Comparison of ENCODE assay signal across 8 cellular contexts in the genomic region with DNA sequence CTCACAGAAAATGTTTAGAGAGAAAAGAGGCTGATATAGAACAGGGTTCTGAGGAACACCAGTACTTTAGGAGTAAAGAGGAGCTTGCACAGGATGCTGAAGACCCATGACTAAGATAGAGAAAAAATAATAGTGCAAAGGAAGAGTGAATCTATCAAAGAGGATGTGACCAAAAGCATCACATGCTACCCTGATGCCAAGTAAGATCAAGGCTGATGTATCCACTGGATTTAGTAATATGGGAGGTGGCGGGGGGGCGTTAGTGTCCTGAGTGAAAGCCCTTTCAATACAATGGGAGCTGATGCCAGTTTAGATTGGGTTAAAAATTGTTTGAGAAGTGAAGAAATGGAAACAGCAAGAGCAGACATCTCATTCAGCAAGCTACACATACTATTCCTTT. TPM values are rescaled to one million over a fixed set of nuclear protein-coding genes. Genes with fewer than 3 reads are reported as not detected.
DNase-seq lines count a peak whose midpoint lies in the region; ATAC-seq, FAIRE-seq and TF ChIP-seq lines count a peak whose summit lies in the region.
"Not testable (repeated sequence)": the region's sequence is repeated elsewhere in the genome, so short reads cannot be mapped to it uniquely, and the experiment has no call there.
"Had no signal": no experiment of that assay in that cellular context is flagged by ENCODE, and none has a peak within 500 bp of the region (broad histone marks: within the 10 kb centered on the region; RNA-seq: fewer than 3 reads in every experiment).

No MANE protein-coding gene starts in this region.

- not testable (repeated sequence) for H3K27ac Mint-ChIP-seq in T-helper 2 cell treated with Interferon-gamma antibody and Interleukin-4, amounts not matched to agents 5 μg/mL and 100 μg/mL, for 36 hours; stimulated activated naive CD8-positive, alpha-beta T cell treated with anti-CD3 and anti-CD28 coated beads, Interleukin-15, amount 100 ng/mL, for 72 hours

- not testable (repeated sequence) for H3K4me3 Mint-ChIP-seq in T-helper 2 cell treated with Interferon-gamma antibody and Interleukin-4, amounts not matched to agents 5 μg/mL and 100 μg/mL, for 36 hours; stimulated activated naive CD8-positive, alpha-beta T cell treated with anti-CD3 and anti-CD28 coated beads, Interleukin-15, amount 100 ng/mL, for 72 hours

- not testable (repeated sequence) for H3K4me1 ChIP-seq in mammary epithelial cell (ENCODE audit: insufficient read depth, low read length); kidney (ENCODE audit: control insufficient read depth in 1 of 2, insufficient read depth in 1 of 2, low read depth in 1 of 2, low read length in 2 of 2)

- TSS peak; percentile 90 for BruUV-seq in mammary epithelial cell (replicated peaks; lab: Mats Ljungman, UMichigan)

- not testable (repeated sequence) for H3K9me3 Mint-ChIP-seq in T-helper 2 cell treated with Interferon-gamma antibody and Interleukin-4, amounts not matched to agents 5 μg/mL and 100 μg/mL, for 36 hours; stimulated activated naive CD8-positive, alpha-beta T cell treated with anti-CD3 and anti-CD28 coated beads, Interleukin-15, amount 100 ng/mL, for 72 hours

- H3K27ac ChIP-seq in mammary epithelial cell (ENCODE audit: insufficient read depth, low read depth, low read length); kidney (ENCODE audit: low read depth in 2 of 2, low read length in 2 of 2): not testable (repeated sequence)

- H3K4me3 ChIP-seq in mammary epithelial cell (replicated peaks in 1 of 3; ENCODE audit: insufficient read depth in 1 of 3, low read depth in 2 of 3, low read length in 3 of 3); kidney (ENCODE audit: low read length in 2 of 2): not testable (repeated sequence)

- H3K27me3 Mint-ChIP-seq in T-helper 2 cell treated with Interferon-gamma antibody and Interleukin-4, amounts not matched to agents 5 μg/mL and 100 μg/mL, for 36 hours (ENCODE audit: low read depth); stimulated activated naive CD8-positive, alpha-beta T cell treated with anti-CD3 and anti-CD28 coated beads, Interleukin-15, amount 100 ng/mL, for 72 hours: not testable (repeated sequence)

- in situ Hi-C loops in mammary epithelial cell (cut with MboI; ENCODE audit: low sequenced_read_pairs in 2 of 2): not testable (repeated sequence)

- H2AFZ ChIP-seq in mammary epithelial cell (ENCODE audit: low read depth, low read length): not testable (repeated sequence)

- CTCF ChIA-PET in mammary epithelial cell (lab: Charles Lee; ENCODE audit: low non-redundant PET): not testable (repeated sequence)

- peak; percentile 17 for ATAC-seq in sciatic nerve
- ATAC-seq in stimulated activated naive CD8-positive, alpha-beta T cell treated with anti-CD3 and anti-CD28 coated beads, Interleukin-15, amount 100 ng/mL, for 72 hours: peak; percentile 48

- not testable (repeated sequence) for H3K79me2 ChIP-seq in mammary epithelial cell (ENCODE audit: insufficient read depth, low read length)

- not testable (repeated sequence) for H3K4me1 Mint-ChIP-seq in T-helper 2 cell treated with Interferon-gamma antibody and Interleukin-4, amounts not matched to agents 5 μg/mL and 100 μg/mL, for 36 hours (ENCODE audit: low read depth); stimulated activated naive CD8-positive, alpha-beta T cell treated with anti-CD3 and anti-CD28 coated beads, Interleukin-15, amount 100 ng/mL, for 72 hours

- 39% methylated on average over 2 of the region's 2 CpGs for WGBS in mammary epithelial cell (ENCODE audit: low coverage, missing lambda C conversion rate)

- H3K9me3 ChIP-seq in mammary epithelial cell (replicated peaks; ENCODE audit: insufficient read depth, low read length); kidney (ENCODE audit: control insufficient read depth in 1 of 2, low read length in 2 of 2): not testable (repeated sequence)

- intact Hi-C loops in mammary epithelial cell (cut with micrococcal nuclease); kidney (cut with DNase I); sciatic nerve (cut with DNase I): not testable (repeated sequence)

- H3K4me2 ChIP-seq in mammary epithelial cell (ENCODE audit: insufficient read depth, low read depth, low read length): not testable (repeated sequence)

- not testable (repeated sequence) for H3K36me3 Mint-ChIP-seq in T-helper 2 cell treated with Interferon-gamma antibody and Interleukin-4, amounts not matched to agents 5 μg/mL and 100 μg/mL, for 36 hours (ENCODE audit: low read depth)

- H3K9ac ChIP-seq in mammary epithelial cell (ENCODE audit: insufficient read depth, low read length); kidney (ENCODE audit: low read length in 2 of 2): not testable (repeated sequence)

- not testable (repeated sequence) for H4K20me1 ChIP-seq in mammary epithelial cell (ENCODE audit: insufficient read depth, low read length)

- not testable (repeated sequence) for FAIRE-seq in kidney (lab: Jason Lieb, UNC)

- DNase-seq in T-helper 2 cell treated with Interferon-gamma antibody and Interleukin-4, amounts not matched to agents 5 μg/mL and 100 μg/mL, for 36 hours (ENCODE audit: low spot score): peak; percentile 36
- peak; percentile 14 for DNase-seq in activated CD8-positive, alpha-beta memory T cell treated with anti-CD3 and anti-CD28 coated beads, Interleukin-2, amount 50 U/mL, for 4 hours
- peak; percentile 0 for DNase-seq in activated gamma-delta T cell treated with anti-CD3 and anti-CD28 coated beads, Interleukin-2, amount 50 U/mL, for 16 hours (ENCODE audit: low read depth)
- DNase-seq in mammary epithelial cell; sciatic nerve (ENCODE audit: low spot score): not testable (repeated sequence)
- DNase-seq in kidney: peak; percentile 12
- peak in 1 of 2 donors; percentile 5 for DNase-seq in stimulated activated naive CD8-positive, alpha-beta T cell treated with anti-CD3 and anti-CD28 coated beads, Interleukin-15, amount 100 ng/mL, for 72 hours

- not testable (repeated sequence) for TF ChIP-seq CTCF in mammary epithelial cell (conservative IDR thresholded peaks at IDR 0.05 in 1 of 2, IDR thresholded peaks at IDR 0.05 in 1 of 2; ENCODE audit: extremely low read depth in 1 of 2, insufficient read depth in 1 of 2, low read depth in 1 of 2, low read length in 2 of 2); kidney (IDR thresholded peaks at IDR 0.05; ENCODE audit: borderline replicate concordance, extremely low read depth, insufficient read depth)

- dilution Hi-C loops in mammary epithelial cell (cut with HindIII; ENCODE audit: low sequenced_read_pairs): not testable (repeated sequence)

- not testable (repeated sequence) for H3K27me3 ChIP-seq in mammary epithelial cell (ENCODE audit: insufficient read depth, low read length)

- not testable (repeated sequence) for H3K36me3 ChIP-seq in mammary epithelial cell (ENCODE audit: insufficient read depth, low read length); kidney (ENCODE audit: control insufficient read depth in 1 of 2, insufficient read depth in 2 of 2, low read length in 2 of 2)

RNA-seq across cellular contexts. Expression of a gene that starts 11.2 kb away (rescaled TPM):
- total RNA-seq in mammary epithelial cell (10 to 100 TPM in 1 of 2 donors, not detected in 1; 33.5 TPM), kidney (not detected), sciatic nerve (not detected)
- polyA plus RNA-seq in mammary epithelial cell (15.7 TPM), kidney (ENCODE audit: insufficient read depth, low read depth, low replicate concordance) (not detected)
- 9.9 TPM for polyA minus RNA-seq in mammary epithelial cell
- total RNA-seq: H1 had no signal
